In the genomic region with DNA sequence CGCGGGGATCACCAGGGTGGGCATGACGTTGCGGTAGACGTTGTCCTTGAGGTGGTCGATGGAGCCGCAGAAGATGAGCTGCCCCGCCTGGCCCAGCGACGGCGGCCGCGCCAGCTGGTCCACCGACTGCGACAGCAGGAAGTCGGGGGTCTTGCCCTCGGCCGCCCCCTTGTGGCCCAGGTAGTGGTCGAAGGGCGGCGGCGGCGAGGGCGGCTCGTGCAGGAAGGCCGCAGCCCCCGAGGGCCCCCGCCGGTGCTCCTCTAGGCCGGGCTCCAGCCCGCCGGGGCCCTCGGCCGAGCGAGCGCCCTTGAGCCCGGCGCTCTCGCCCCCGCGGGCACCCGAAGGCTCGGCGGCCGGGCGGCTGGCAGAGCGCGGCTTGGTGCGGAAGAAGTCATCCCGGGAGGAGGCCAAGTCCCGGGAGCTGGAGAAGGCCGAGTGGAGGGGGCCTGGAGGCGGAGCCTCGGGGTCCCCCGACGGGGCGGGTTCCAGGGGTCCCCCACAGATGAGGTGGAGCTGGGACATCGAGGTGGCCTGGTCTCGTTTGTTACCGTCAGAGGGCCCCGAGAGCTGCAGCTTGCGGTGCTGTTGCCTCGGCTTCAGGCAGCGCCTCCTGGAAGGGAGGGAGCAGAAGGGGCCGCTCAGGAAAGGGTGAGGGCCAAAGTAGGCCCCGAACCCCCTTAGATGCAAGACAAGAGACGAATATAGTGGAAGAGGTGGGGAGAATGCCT, we compare ENCODE assay signal across 8 cellular contexts. TPM values are rescaled to one million over a fixed set of nuclear protein-coding genes. Genes with fewer than 3 reads are reported as not detected.
DNase-seq lines count a peak whose midpoint lies in the region; ATAC-seq and TF ChIP-seq lines count a peak whose summit lies in the region.

No MANE protein-coding gene starts in this region.

- peak; percentile 40 for ATAC-seq in activated CD4-positive, alpha-beta T cell treated with anti-CD3 and anti-CD28 coated beads for 36 hours
- ATAC-seq in GM21737 (IDR thresholded peaks at IDR 0.05; ENCODE audit: unreplicated experiment) (no peak), GM18867 (IDR thresholded peaks at IDR 0.05; ENCODE audit: unreplicated experiment) (no peak), GM19467 (IDR thresholded peaks at IDR 0.05; ENCODE audit: unreplicated experiment) (no peak)

- peak; percentile 75 for DNase-seq in activated CD4-positive, alpha-beta T cell treated with anti-CD3 and anti-CD28 coated beads for 36 hours
- DNase-seq in effector CD8-positive, alpha-beta T cell (lab: John Stamatoyannopoulos, UW), result peak; percentile 56
- DNase-seq in retinal pigment epithelial cell (ENCODE audit: low read depth) (no peak), CD1c-positive myeloid dendritic cell (ENCODE audit: extremely low spot score) (no peak)

- intact Hi-C loops in activated CD4-positive, alpha-beta T cell treated with anti-CD3 and anti-CD28 coated beads for 36 hours (cut with DNase I, micrococcal nuclease), result no loop called here

- no peaks in the 10 kb centered on the region for H3K27me3 Mint-ChIP-seq in activated CD4-positive, alpha-beta T cell treated with anti-CD3 and anti-CD28 coated beads for 36 hours

- CTCF ChIA-PET in activated CD4-positive, alpha-beta T cell treated with anti-CD3 and anti-CD28 coated beads for 36 hours (lab: Charles Lee), result interaction anchor here (0.6 to 3.3 kb wide), 10 partner anchors 8 to 145 kb away, joined by 3 to 19 read pairs (median 4); partner anchors contain the start of genes FAM171A2 and GRN

- H3K4me3 Mint-ChIP-seq in activated CD4-positive, alpha-beta T cell treated with anti-CD3 and anti-CD28 coated beads for 36 hours, result peak overlapping the region; percentile 44

- no peaks in the 10 kb centered on the region for H3K9me3 Mint-ChIP-seq in activated CD4-positive, alpha-beta T cell treated with anti-CD3 and anti-CD28 coated beads for 36 hours (ENCODE audit: low read depth)

- TF ChIP-seq CTCF in GM12875 (IDR thresholded peaks at IDR 0.05; ENCODE audit: borderline replicate concordance, insufficient read depth, low read depth, low read length) (peak; percentile 67), retinal pigment epithelial cell (conservative IDR thresholded peaks at IDR 0.05; ENCODE audit: low read depth, low read length) (peak; percentile 52)

- H3K4me3 ChIP-seq in GM12875 (ENCODE audit: low read depth, low read length) (no peak overlapping the region), retinal pigment epithelial cell (ENCODE audit: low read length) (no peak overlapping the region)

- peaks cover 3% of the 10 kb centered on the region for H3K36me3 Mint-ChIP-seq in activated CD4-positive, alpha-beta T cell treated with anti-CD3 and anti-CD28 coated beads for 36 hours (ENCODE audit: low read depth)

- POLR2A ChIA-PET in activated CD4-positive, alpha-beta T cell treated with anti-CD3 and anti-CD28 coated beads for 36 hours (lab: Charles Lee), result no interaction called here

- no peaks in the 10 kb centered on the region for H3K4me1 Mint-ChIP-seq in activated CD4-positive, alpha-beta T cell treated with anti-CD3 and anti-CD28 coated beads for 36 hours

- no peak overlapping the region for H3K27ac Mint-ChIP-seq in activated CD4-positive, alpha-beta T cell treated with anti-CD3 and anti-CD28 coated beads for 36 hours

RNA-seq across cellular contexts. Expression of gene FAM171A2, which starts 8.9 kb away (rescaled TPM):
- under 1 TPM; 0.18 to 0.32 TPM for total RNA-seq in activated CD4-positive, alpha-beta T cell treated with anti-CD3 and anti-CD28 coated beads for 36 hours

RNA-seq across cellular contexts. Expression of gene GRN, which starts 9.6 kb away (rescaled TPM):
- 10 to 100 TPM; 35.4 to 68.0 TPM for total RNA-seq in activated CD4-positive, alpha-beta T cell treated with anti-CD3 and anti-CD28 coated beads for 36 hours

RNA-seq across cellular contexts. Expression of gene SLC25A39, which starts 30.1 kb away (rescaled TPM):
- 100 to 1,000 TPM; 127 to 129 TPM for total RNA-seq in activated CD4-positive, alpha-beta T cell treated with anti-CD3 and anti-CD28 coated beads for 36 hours

RNA-seq across cellular contexts. Expression of gene ITGA2B, which starts 34.7 kb away (rescaled TPM):
- 1 to 10 TPM; 1.6 to 1.7 TPM for total RNA-seq in activated CD4-positive, alpha-beta T cell treated with anti-CD3 and anti-CD28 coated beads for 36 hours

RNA-seq across cellular contexts. Expression of gene RUNDC3A, which starts 46.3 kb away (rescaled TPM):
- under 1 TPM in 1 of 2 experiments, not detected in 1; 0.11 TPM for total RNA-seq in activated CD4-positive, alpha-beta T cell treated with anti-CD3 and anti-CD28 coated beads for 36 hours

Comparison
In these comparisons a context has a peak if more than half of its experiments do, and no peak if none do; other contexts are left out.
1. DNase-seq: peak in activated CD4-positive, alpha-beta T cell treated with anti-CD3 and anti-CD28 coated beads for 36 hours (single experiment) and effector CD8-positive, alpha-beta T cell (single experiment); none in retinal pigment epithelial cell (single experiment) and CD1c-positive myeloid dendritic cell (single experiment).